ENCODE assay signal across 1 cellular context in the genomic region with DNA sequence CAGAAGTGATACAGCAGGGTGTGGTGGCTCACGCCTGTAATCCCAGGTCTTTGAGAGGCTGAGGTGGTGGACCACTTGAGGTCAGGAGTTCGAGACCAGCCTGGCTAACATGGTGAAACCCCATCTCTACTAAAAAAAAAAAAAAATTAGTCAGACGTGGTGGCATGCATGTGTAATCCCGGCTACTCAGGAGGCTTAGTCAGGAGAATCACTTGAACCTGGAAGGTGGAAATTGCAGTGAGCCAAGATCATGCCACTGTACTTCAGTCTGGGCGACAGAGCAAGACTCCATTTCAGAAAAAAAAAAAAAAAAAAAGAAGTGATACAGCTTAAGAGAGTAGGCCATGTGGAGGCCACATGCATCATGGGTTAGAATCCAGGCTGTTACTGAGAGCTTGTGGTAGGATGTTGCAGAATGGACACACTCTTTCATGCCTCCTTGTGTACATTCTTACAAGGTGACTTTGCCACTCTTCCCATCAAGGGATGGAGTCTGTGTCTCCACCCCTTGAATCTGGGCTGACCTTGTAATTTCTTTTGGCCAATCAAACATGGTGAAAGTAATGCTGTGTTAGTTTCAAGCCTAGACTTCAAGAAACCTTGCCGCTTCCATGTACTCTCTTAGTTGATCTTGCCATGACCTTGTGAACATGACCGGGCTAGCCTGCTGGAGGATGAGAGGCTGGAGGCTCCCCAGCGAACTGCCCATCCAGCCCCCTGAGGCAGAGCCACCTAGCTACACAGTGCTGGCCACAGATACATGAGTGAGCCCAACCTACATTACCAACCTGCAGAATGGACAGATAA.
TF ChIP-seq lines count a peak whose summit lies in the region.

No MANE protein-coding gene starts in this region.

TF ChIP-seq in HEK293, 187 proteins besides CTCF, POLR2A, EP300 and RAD21 (continued from another document):
- TF ChIP-seq ZNF362 (tag by site-specific recombination; IDR thresholded peaks at IDR 0.05): peak; percentile 84; the same call in 1 of the 2 replicates
TF ChIP-seq in HEK293: peak in this region for 2.
